ENCODE assay signal across 25 cellular contexts in genomic region chr16:87843678-87844373, GRCh38. TPM values are rescaled to one million over a fixed set of nuclear protein-coding genes. Genes with fewer than 3 reads are reported as not detected.
A peak's percentile ranks its signal among the peaks of the same experiment; 100 is the strongest.
DNase-seq lines count a peak whose midpoint lies in the region; ATAC-seq, FAIRE-seq and TF ChIP-seq lines count a peak whose summit lies in the region.
"Had no signal": no experiment of that assay in that cellular context is flagged by ENCODE, and none has a peak within 500 bp of the region (broad histone marks: within the 10 kb centered on the region; RNA-seq: fewer than 3 reads in every experiment).

No MANE protein-coding gene starts in this region.

- H3K36me3 Mint-ChIP-seq in activated naive CD4-positive, alpha-beta T cell treated with anti-CD3 and anti-CD28 coated beads for 36 hours (ENCODE audit: low read depth) = peaks cover 54% of the 10 kb centered on the region
- H3K36me3 Mint-ChIP-seq in glutamatergic neuron (ENCODE audit: unreplicated experiment) = no peaks in the 10 kb centered on the region
- peaks cover 73% of the 10 kb centered on the region for H3K36me3 Mint-ChIP-seq in activated CD4-positive, alpha-beta T cell treated with anti-CD3 and anti-CD28 coated beads for 36 hours (ENCODE audit: low read depth)

- H3K9me3 Mint-ChIP-seq in activated naive CD4-positive, alpha-beta T cell treated with anti-CD3 and anti-CD28 coated beads for 36 hours = no peaks in the 10 kb centered on the region
- peaks cover 12% of the 10 kb centered on the region for H3K9me3 Mint-ChIP-seq in glutamatergic neuron (ENCODE audit: unreplicated experiment)
- H3K9me3 Mint-ChIP-seq in activated CD4-positive, alpha-beta T cell treated with anti-CD3 and anti-CD28 coated beads for 36 hours (ENCODE audit: low read depth) = no peaks in the 10 kb centered on the region
- H3K9me3 Mint-ChIP-seq: naive thymus-derived CD8-positive, alpha-beta T cell had no signal

- H3K9me3 ChIP-seq in WERI-Rb-1 (ENCODE audit: severe bottlenecking) (no peaks in the 10 kb centered on the region), small intestine (ENCODE audit: control insufficient read depth, low read depth) (no peaks in the 10 kb centered on the region)
- H3K9me3 ChIP-seq: colonic mucosa, SK-N-SH had no signal

- H3K27me3 ChIP-seq in WERI-Rb-1 (ENCODE audit: insufficient read depth, low read depth, severe bottlenecking) = no peaks in the 10 kb centered on the region
- no peaks in the 10 kb centered on the region for H3K27me3 ChIP-seq in small intestine (ENCODE audit: control insufficient read depth in 2 of 2, insufficient read depth in 2 of 2, low read length in 2 of 2)
- H3K27me3 ChIP-seq: colonic mucosa, hepatocyte had no signal

- 71 to 77% (median 72%) methylated on average over 31 to 33 of the region's 33 CpGs for WGBS in small intestine, 3 donors

- H3K4me1 Mint-ChIP-seq in activated naive CD4-positive, alpha-beta T cell treated with anti-CD3 and anti-CD28 coated beads for 36 hours (ENCODE audit: low read depth) = peaks cover 18% of the 10 kb centered on the region
- peaks cover 19% of the 10 kb centered on the region for H3K4me1 Mint-ChIP-seq in glutamatergic neuron (ENCODE audit: low read depth, unreplicated experiment)
- peaks cover 6% of the 10 kb centered on the region for H3K4me1 Mint-ChIP-seq in activated CD4-positive, alpha-beta T cell treated with anti-CD3 and anti-CD28 coated beads for 36 hours

- H3K27me3 Mint-ChIP-seq in activated naive CD4-positive, alpha-beta T cell treated with anti-CD3 and anti-CD28 coated beads for 36 hours (ENCODE audit: low read depth) = no peaks in the 10 kb centered on the region
- H3K27me3 Mint-ChIP-seq in glutamatergic neuron (ENCODE audit: unreplicated experiment) = peaks cover 11% of the 10 kb centered on the region
- no peaks in the 10 kb centered on the region for H3K27me3 Mint-ChIP-seq in activated CD4-positive, alpha-beta T cell treated with anti-CD3 and anti-CD28 coated beads for 36 hours
- H3K27me3 Mint-ChIP-seq: naive thymus-derived CD8-positive, alpha-beta T cell had no signal

- peaks cover 0 to 5% of the 10 kb centered on the region in 2 donors for H3K4me1 ChIP-seq in small intestine (ENCODE audit: control insufficient read depth in 2 of 2, insufficient read depth in 1 of 2, low read depth in 1 of 2, low read length in 1 of 2)
- H3K4me1 ChIP-seq: colonic mucosa, parathyroid adenoma had no signal

- no peak overlapping the region for H3K4me3 ChIP-seq in WERI-Rb-1 (ENCODE audit: low read depth, low read length)
- H3K4me3 ChIP-seq in small intestine (ENCODE audit: low read depth in 1 of 2, low read length in 2 of 2) = peak overlapping the region in 1 of 2 donors; percentile 4
- H3K4me3 ChIP-seq: colonic mucosa, GM12878, hepatocyte, skin epidermis had no signal

- H3K27ac ChIP-seq in WERI-Rb-1 = peak overlapping the region; percentile 64
- no peak overlapping the region for H3K27ac ChIP-seq in small intestine (ENCODE audit: low read depth in 1 of 2, low read length in 1 of 2)
- H3K27ac ChIP-seq: colonic mucosa, hepatocyte, parathyroid adenoma had no signal

- FAIRE-seq in small intestine (lab: Jason Lieb, UNC) = no peak
- FAIRE-seq: A204.1, endometrium, GM12878, kidney, RCC 7860 had no signal

- POLR2A ChIA-PET in activated CD4-positive, alpha-beta T cell treated with anti-CD3 and anti-CD28 coated beads for 36 hours (lab: Charles Lee) = interaction anchor here (1.4 kb wide), 1 partner anchor 65 kb away, joined by 3 read pairs; no protein-coding TSS in a partner anchor

- intact Hi-C loops in activated naive CD4-positive, alpha-beta T cell treated with anti-CD3 and anti-CD28 coated beads for 36 hours (cut with micrococcal nuclease) = no loop called here
- intact Hi-C loops in activated CD4-positive, alpha-beta T cell treated with anti-CD3 and anti-CD28 coated beads for 36 hours (cut with DNase I, micrococcal nuclease) = no loop called here

- H3K36me3 ChIP-seq in WERI-Rb-1 = peaks cover 18% of the 10 kb centered on the region
- peaks cover 0 to 4% of the 10 kb centered on the region in 2 donors for H3K36me3 ChIP-seq in small intestine (ENCODE audit: control insufficient read depth in 2 of 2, insufficient read depth in 2 of 2, low read length in 2 of 2)
- H3K36me3 ChIP-seq: colonic mucosa had no signal

- no peak overlapping the region for H3K4me3 Mint-ChIP-seq in activated naive CD4-positive, alpha-beta T cell treated with anti-CD3 and anti-CD28 coated beads for 36 hours
- peak overlapping the region; percentile 83 for H3K4me3 Mint-ChIP-seq in glutamatergic neuron (ENCODE audit: unreplicated experiment)
- no peak overlapping the region for H3K4me3 Mint-ChIP-seq in activated CD4-positive, alpha-beta T cell treated with anti-CD3 and anti-CD28 coated beads for 36 hours

- TF ChIP-seq CTCF in WERI-Rb-1 (IDR thresholded peaks at IDR 0.05; ENCODE audit: low read depth, low read length) (no peak), glutamatergic neuron (IDR thresholded peaks at IDR 0.05; ENCODE audit: partially characterized antibody, unreplicated experiment) (no peak)

- no peak for DNase-seq in activated naive CD4-positive, alpha-beta T cell treated with anti-CD3 and anti-CD28 coated beads for 36 hours
- DNase-seq in activated naive CD4-positive, alpha-beta T cell treated with anti-CD3 and anti-CD28 coated beads, Interleukin-2, amount 50 U/mL, for 16 hours = no peak
- DNase-seq in WERI-Rb-1 = no peak
- peak; percentile 44 for DNase-seq in glutamatergic neuron
- DNase-seq in small intestine = peak; percentile 52
- DNase-seq in activated CD4-positive, alpha-beta T cell treated with anti-CD3 and anti-CD28 coated beads for 36 hours = no peak
- DNase-seq in NCI-H446 treated with DMSO at 0.1 percent for 48 hours (lab: John Stamatoyannopoulos, UW) = no peak
- DNase-seq: activated gamma-delta T cell; colonic mucosa; DMS153; foreskin fibroblast; HCEC 1CT; kidney; naive thymus-derived CD8-positive, alpha-beta T cell; SK-N-SH; stimulated activated CD4-positive, alpha-beta T cell treated with anti-CD3 and anti-CD28 coated beads, Interleukin-4, amount 100 ng/mL, for 24 hours had no signal

- peak overlapping the region; percentile 61 for H3K27ac Mint-ChIP-seq in activated naive CD4-positive, alpha-beta T cell treated with anti-CD3 and anti-CD28 coated beads for 36 hours
- peak overlapping the region; percentile 95 for H3K27ac Mint-ChIP-seq in glutamatergic neuron (ENCODE audit: unreplicated experiment)
- no peak overlapping the region for H3K27ac Mint-ChIP-seq in activated CD4-positive, alpha-beta T cell treated with anti-CD3 and anti-CD28 coated beads for 36 hours

- ATAC-seq in GM21786 (IDR thresholded peaks at IDR 0.05; ENCODE audit: unreplicated experiment) = no peak
- ATAC-seq in activated CD4-positive, alpha-beta T cell treated with anti-CD3 and anti-CD28 coated beads for 36 hours = no peak
- ATAC-seq: activated CD4-positive, CD25-positive, alpha-beta regulatory T cell treated with anti-CD3 and anti-CD28 coated beads, Interleukin-2, amount 50 U/mL, for 24 hours; GM12878; naive thymus-derived CD8-positive, alpha-beta T cell had no signal

- CTCF ChIA-PET in activated naive CD4-positive, alpha-beta T cell treated with anti-CD3 and anti-CD28 coated beads for 36 hours (lab: Charles Lee) = no interaction called here
- CTCF ChIA-PET in activated CD4-positive, alpha-beta T cell treated with anti-CD3 and anti-CD28 coated beads for 36 hours (lab: Charles Lee) = no interaction called here

RNA-seq across cellular contexts. Expression of gene SLC7A5, which starts 25.5 kb away (rescaled TPM):
- total RNA-seq in activated naive CD4-positive, alpha-beta T cell treated with anti-CD3 and anti-CD28 coated beads for 36 hours = 100 to 1,000 TPM; 343 to 346 TPM
- total RNA-seq in glutamatergic neuron (ENCODE audit: unreplicated experiment) = 205 TPM
- polyA plus RNA-seq in small intestine = 10 to 100 TPM in 1 of 3 donors, 1 to 10 TPM in 2; 3.6 to 82.2 (median 4.1) TPM
- total RNA-seq in activated CD4-positive, alpha-beta T cell treated with anti-CD3 and anti-CD28 coated beads for 36 hours = 100 to 1,000 TPM; 337 to 354 TPM

Comparison
In these comparisons a context has a peak if more than half of its experiments do, and no peak if none do; other contexts are left out.
1. DNase-seq: peak in glutamatergic neuron (single experiment) and small intestine (single experiment); none in activated naive CD4-positive, alpha-beta T cell treated with anti-CD3 and anti-CD28 coated beads for 36 hours (single experiment), activated naive CD4-positive, alpha-beta T cell treated with anti-CD3 and anti-CD28 coated beads, Interleukin-2, amount 50 U/mL, for 16 hours (single experiment), WERI-Rb-1 (single experiment), activated CD4-positive, alpha-beta T cell treated with anti-CD3 and anti-CD28 coated beads for 36 hours (single experiment) and NCI-H446 treated with DMSO at 0.1 percent for 48 hours (single experiment).